In the genomic region with DNA sequence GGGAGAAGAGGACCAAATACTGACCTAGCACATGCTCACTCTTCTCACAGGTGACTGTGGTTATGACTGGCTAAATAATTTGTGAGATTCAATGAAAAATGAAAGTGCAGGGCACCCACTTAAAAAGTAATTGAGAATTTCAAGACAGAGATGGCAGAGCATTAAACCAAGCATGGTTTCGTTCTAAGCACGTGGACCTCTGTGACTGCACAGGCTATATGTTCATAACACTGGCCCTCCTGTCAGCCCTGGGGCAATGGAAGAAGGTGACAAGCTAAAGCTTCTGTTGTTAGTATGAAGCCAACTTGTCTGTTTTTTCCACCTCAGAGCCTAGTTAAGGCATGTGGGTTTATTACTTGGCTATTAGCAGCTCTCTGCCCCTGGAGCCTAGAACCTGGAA, we compare ENCODE assay signal across 7 cellular contexts.
"Had no signal": no experiment of that assay in that cellular context is flagged by ENCODE, and none has a peak within 500 bp of the region (broad histone marks: within the 10 kb centered on the region; RNA-seq: fewer than 3 reads in every experiment).

No MANE protein-coding gene starts in this region.

- DNase-seq: H9, HCEC 1CT had no signal

- H3K9me3 Mint-ChIP-seq: GM23338 had no signal

- FAIRE-seq: H1, H54, HTR-8/SVneo, K562 had no signal

- H3K27ac Mint-ChIP-seq: GM23338, H9 had no signal

- H3K4me3 ChIP-seq: GM23338, K562 had no signal

- H3K4me1 Mint-ChIP-seq: GM23338 had no signal

- H3K4me2 ChIP-seq: GM23338 had no signal

- H3K4me3 Mint-ChIP-seq: GM23338, H9 had no signal
